In the genomic region with DNA sequence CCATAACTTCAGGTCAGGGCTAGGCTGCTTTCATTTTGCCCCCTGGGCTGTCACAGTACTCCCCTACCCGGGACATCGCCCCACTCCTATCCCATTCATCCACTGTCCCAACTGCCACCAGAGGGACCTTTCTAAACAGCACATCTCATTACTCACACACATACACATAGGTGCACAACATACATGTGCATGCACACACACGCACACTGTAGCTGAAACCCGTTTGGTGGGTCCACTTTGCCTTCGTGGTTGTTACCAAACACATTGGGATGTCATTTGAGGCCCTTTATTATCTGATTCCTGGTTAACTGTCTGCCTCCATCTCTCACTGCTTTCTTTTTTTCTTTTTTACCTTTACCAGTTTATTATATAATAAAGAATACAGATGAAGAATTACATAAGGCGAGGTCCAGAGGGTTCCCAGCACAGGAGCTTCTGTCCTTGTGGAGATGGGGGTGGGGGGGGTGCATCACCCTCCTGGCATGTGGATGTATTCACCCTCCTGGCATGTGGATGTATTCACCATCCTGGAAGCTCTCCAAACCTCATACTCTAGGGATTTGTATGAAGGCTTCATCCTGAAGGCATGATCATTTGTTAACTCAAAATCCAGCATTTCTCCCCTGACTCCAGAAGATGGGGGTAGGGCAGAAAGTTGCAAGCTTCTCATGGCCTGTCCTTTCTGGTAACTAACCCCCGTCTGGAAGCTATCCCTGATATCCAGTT, we compare ENCODE assay signal across 13 cellular contexts.
DNase-seq lines count a peak whose midpoint lies in the region; FAIRE-seq and TF ChIP-seq lines count a peak whose summit lies in the region.
"Had no signal": no experiment of that assay in that cellular context is flagged by ENCODE, and none has a peak within 500 bp of the region (broad histone marks: within the 10 kb centered on the region; RNA-seq: fewer than 3 reads in every experiment).

No MANE protein-coding gene starts in this region.

- H3K36me3 Mint-ChIP-seq in activated CD4-positive, alpha-beta T cell treated with anti-CD3 and anti-CD28 coated beads, Interleukin-2, amount 10 ng/mL, durations not matched to agents 7 days and 5 days (ENCODE audit: low read depth): no peaks in the 10 kb centered on the region
- H3K36me3 Mint-ChIP-seq: activated naive CD4-positive, alpha-beta T cell treated with anti-CD3 and anti-CD28 coated beads, Interleukin-2, amount 50 U/mL, for 72 hours had no signal

- CTCF ChIA-PET in RWPE1 (lab: Yijun Ruan, JAX): interaction anchor here (0.5 to 1.1 kb wide), 2 partner anchors 57 to 89 kb away, joined by 5 to 6 read pairs; no protein-coding TSS in a partner anchor
- CTCF ChIA-PET in activated CD4-positive, alpha-beta T cell treated with anti-CD3 and anti-CD28 coated beads, Interleukin-2, amount 10 ng/mL, durations not matched to agents 7 days and 5 days (lab: Charles Lee): interaction anchor here (0.6 kb wide), 1 partner anchor 90 kb away, joined by 3 read pairs; no protein-coding TSS in a partner anchor

- no peak overlapping the region for H3K4me3 Mint-ChIP-seq in activated CD4-positive, alpha-beta T cell treated with anti-CD3 and anti-CD28 coated beads, Interleukin-2, amount 10 ng/mL, durations not matched to agents 7 days and 5 days

- no peaks in the 10 kb centered on the region for H3K4me1 ChIP-seq in effector memory CD4-positive, alpha-beta T cell (ENCODE audit: control insufficient read depth, insufficient read depth, low read length, poor library complexity, severe bottlenecking)

- H3K4me1 Mint-ChIP-seq in activated CD4-positive, alpha-beta T cell treated with anti-CD3 and anti-CD28 coated beads, Interleukin-2, amount 10 ng/mL, durations not matched to agents 7 days and 5 days: no peaks in the 10 kb centered on the region

- DNase-seq in GM03348 (ENCODE audit: low spot score) (peak; percentile 80), RWPE1 (ENCODE audit: low spot score) (peak; percentile 92), epithelial cell of proximal tubule (ENCODE audit: low read depth) (peak; percentile 90), skeletal muscle cell (ENCODE audit: low read depth) (peak; percentile 97), KG1 (lab: John Stamatoyannopoulos, UW) (no peak), D721Med (ENCODE audit: insufficient read length, low spot score) (no peak)
- no peak for DNase-seq in effector memory CD4-positive, alpha-beta T cell
- DNase-seq in activated CD4-positive, alpha-beta T cell treated with anti-CD3 and anti-CD28 coated beads, Interleukin-2, amount 10 ng/mL, durations not matched to agents 7 days and 5 days: no peak
- DNase-seq: activated CD4-positive, alpha-beta T cell treated with anti-CD3 and anti-CD28 coated beads for 4 hours; stimulated activated CD8-positive, alpha-beta memory T cell treated with anti-CD3 and anti-CD28 coated beads, Interleukin-4, amount 100 ng/mL, for 48 hours had no signal

- H3K36me3 ChIP-seq in effector memory CD4-positive, alpha-beta T cell (ENCODE audit: control insufficient read depth, insufficient read depth, low read length): no peaks in the 10 kb centered on the region
- H3K36me3 ChIP-seq: right atrium auricular region had no signal

- no peaks in the 10 kb centered on the region for H3K9me3 ChIP-seq in effector memory CD4-positive, alpha-beta T cell (ENCODE audit: control insufficient read depth, low read length)
- H3K9me3 ChIP-seq: esophagus muscularis mucosa, right atrium auricular region had no signal

- no peak for FAIRE-seq in D721Med (lab: Jason Lieb, UNC)

- H3K4me3 ChIP-seq in epithelial cell of proximal tubule (ENCODE audit: low read depth, low read length) (no peak overlapping the region), skeletal muscle cell (ENCODE audit: low read depth, low read length) (no peak overlapping the region)
- no peak overlapping the region for H3K4me3 ChIP-seq in effector memory CD4-positive, alpha-beta T cell (ENCODE audit: insufficient read depth, low read depth, low read length, poor library complexity, severe bottlenecking)
- H3K4me3 ChIP-seq: esophagus muscularis mucosa, right atrium auricular region had no signal

- no peak overlapping the region for H3K27ac Mint-ChIP-seq in activated CD4-positive, alpha-beta T cell treated with anti-CD3 and anti-CD28 coated beads, Interleukin-2, amount 10 ng/mL, durations not matched to agents 7 days and 5 days

- no peaks in the 10 kb centered on the region for H3K27me3 ChIP-seq in effector memory CD4-positive, alpha-beta T cell (replicated peaks; ENCODE audit: control insufficient read depth, insufficient read depth, low read length, poor library complexity, severe bottlenecking)
- H3K27me3 ChIP-seq: esophagus muscularis mucosa, right atrium auricular region had no signal

- no peak for TF ChIP-seq CTCF in RWPE1 (conservative IDR thresholded peaks at IDR 0.05; ENCODE audit: low read depth)
- TF ChIP-seq CTCF in epithelial cell of proximal tubule (conservative IDR thresholded peaks at IDR 0.05; ENCODE audit: low read depth, low read length): no peak
- no peak for TF ChIP-seq CTCF in D721Med (IDR thresholded peaks at IDR 0.05; ENCODE audit: insufficient read depth, missing control alignments)

- H3K27ac ChIP-seq in RWPE1: peak overlapping the region; percentile 62
- no peak overlapping the region for H3K27ac ChIP-seq in effector memory CD4-positive, alpha-beta T cell (ENCODE audit: insufficient read depth, low read length, poor library complexity, severe bottlenecking)
- H3K27ac ChIP-seq: esophagus muscularis mucosa, right atrium auricular region had no signal

- H3K27me3 Mint-ChIP-seq in activated CD4-positive, alpha-beta T cell treated with anti-CD3 and anti-CD28 coated beads, Interleukin-2, amount 10 ng/mL, durations not matched to agents 7 days and 5 days: no peaks in the 10 kb centered on the region

- POLR2A ChIA-PET in RWPE1 (lab: Yijun Ruan, JAX; ENCODE audit: low non-redundant PET): no interaction called here
- POLR2A ChIA-PET in activated CD4-positive, alpha-beta T cell treated with anti-CD3 and anti-CD28 coated beads, Interleukin-2, amount 10 ng/mL, durations not matched to agents 7 days and 5 days (lab: Charles Lee): no interaction called here

- H3K9me3 Mint-ChIP-seq in activated CD4-positive, alpha-beta T cell treated with anti-CD3 and anti-CD28 coated beads, Interleukin-2, amount 10 ng/mL, durations not matched to agents 7 days and 5 days: no peaks in the 10 kb centered on the region

Comparison
In these comparisons a context has a peak if more than half of its experiments do, and no peak if none do; other contexts are left out.
1. DNase-seq: peak in GM03348 (single experiment), RWPE1 (single experiment), epithelial cell of proximal tubule (single experiment) and skeletal muscle cell (single experiment); none in KG1 (single experiment), D721Med (single experiment), effector memory CD4-positive, alpha-beta T cell (0 of 3) and activated CD4-positive, alpha-beta T cell treated with anti-CD3 and anti-CD28 coated beads, Interleukin-2, amount 10 ng/mL, durations not matched to agents 7 days and 5 days (single experiment).